19 cellular contexts compared by ENCODE assay signal in genomic region chr20:50392138-50392866, GRCh38.
DNase-seq lines count a peak whose midpoint lies in the region; ATAC-seq and TF ChIP-seq lines count a peak whose summit lies in the region.
"Had no signal": no experiment of that assay in that cellular context is flagged by ENCODE, and none has a peak within 500 bp of the region (broad histone marks: within the 10 kb centered on the region; RNA-seq: fewer than 3 reads in every experiment).

No MANE protein-coding gene starts in this region.

- peaks cover 13% of the 10 kb centered on the region for H3K27me3 ChIP-seq in OCI-LY3 (ENCODE audit: low read depth, low read length)
- H3K27me3 ChIP-seq: esophagus muscularis mucosa, upper lobe of left lung had no signal

- TF ChIP-seq CTCF in OCI-LY3 (IDR thresholded peaks at IDR 0.05; ENCODE audit: low read depth, low read length): no peak

- peaks cover 11% of the 10 kb centered on the region for H3K4me1 Mint-ChIP-seq in activated CD4-positive, alpha-beta memory T cell treated with anti-CD3 and anti-CD28 coated beads for 36 hours (ENCODE audit: low read depth)
- H3K4me1 Mint-ChIP-seq in activated CD4-positive, alpha-beta memory T cell treated with anti-CD3 and anti-CD28 coated beads, Interleukin-2, amount 10 ng/mL, durations not matched to agents 7 days and 5 days: peaks cover 29% of the 10 kb centered on the region
- peaks cover 27% of the 10 kb centered on the region for H3K4me1 Mint-ChIP-seq in central memory CD8-positive, alpha-beta T cell
- H3K4me1 Mint-ChIP-seq: CD4-positive, CD25-positive, alpha-beta regulatory T cell had no signal

- peak overlapping the region; percentile 56 for H3K27ac ChIP-seq in OCI-LY3 (ENCODE audit: low read length)
- H3K27ac ChIP-seq: upper lobe of left lung had no signal

- intact Hi-C loops in activated CD4-positive, alpha-beta memory T cell treated with anti-CD3 and anti-CD28 coated beads for 36 hours (cut with micrococcal nuclease): no loop called here

- POLR2A ChIA-PET in activated CD4-positive, alpha-beta memory T cell treated with anti-CD3 and anti-CD28 coated beads for 36 hours (lab: Charles Lee): no interaction called here
- POLR2A ChIA-PET in activated CD4-positive, alpha-beta memory T cell treated with anti-CD3 and anti-CD28 coated beads, Interleukin-2, amount 10 ng/mL, durations not matched to agents 7 days and 5 days (lab: Charles Lee): no interaction called here

- H4K20me1 ChIP-seq in OCI-LY3 (ENCODE audit: insufficient read depth, low read length): no peaks in the 10 kb centered on the region

- H3K27ac Mint-ChIP-seq in activated CD4-positive, alpha-beta memory T cell treated with anti-CD3 and anti-CD28 coated beads for 36 hours: no peak overlapping the region
- H3K27ac Mint-ChIP-seq in activated CD4-positive, alpha-beta memory T cell treated with anti-CD3 and anti-CD28 coated beads, Interleukin-2, amount 10 ng/mL, durations not matched to agents 7 days and 5 days: no peak overlapping the region
- peak overlapping the region; percentile 14 for H3K27ac Mint-ChIP-seq in central memory CD8-positive, alpha-beta T cell (ENCODE audit: low read depth)
- H3K27ac Mint-ChIP-seq: CD4-positive, CD25-positive, alpha-beta regulatory T cell had no signal

- H3K4me3 ChIP-seq in OCI-LY3 (ENCODE audit: low read length): no peak overlapping the region
- H3K4me3 ChIP-seq: esophagus muscularis mucosa, upper lobe of left lung had no signal

- H2AFZ ChIP-seq in OCI-LY3 (ENCODE audit: low read depth, low read length): peak overlapping the region; percentile 93; the same call in 1 of the 2 replicates

- no peaks in the 10 kb centered on the region for H3K36me3 Mint-ChIP-seq in activated CD4-positive, alpha-beta memory T cell treated with anti-CD3 and anti-CD28 coated beads for 36 hours
- no peaks in the 10 kb centered on the region for H3K36me3 Mint-ChIP-seq in activated CD4-positive, alpha-beta memory T cell treated with anti-CD3 and anti-CD28 coated beads, Interleukin-2, amount 10 ng/mL, durations not matched to agents 7 days and 5 days (ENCODE audit: low read depth)
- H3K36me3 Mint-ChIP-seq in central memory CD8-positive, alpha-beta T cell (ENCODE audit: insufficient read depth): peaks cover 2% of the 10 kb centered on the region
- H3K36me3 Mint-ChIP-seq: CD4-positive, CD25-positive, alpha-beta regulatory T cell had no signal

- H3K4me2 ChIP-seq in OCI-LY3 (ENCODE audit: low read length): peak overlapping the region; percentile 56

- H3K4me1 ChIP-seq in OCI-LY3 (ENCODE audit: low read length): peaks cover 32% of the 10 kb centered on the region

- H3K27me3 Mint-ChIP-seq in activated CD4-positive, alpha-beta memory T cell treated with anti-CD3 and anti-CD28 coated beads for 36 hours: peaks cover 4% of the 10 kb centered on the region
- H3K27me3 Mint-ChIP-seq in activated CD4-positive, alpha-beta memory T cell treated with anti-CD3 and anti-CD28 coated beads, Interleukin-2, amount 10 ng/mL, durations not matched to agents 7 days and 5 days: peaks cover 6% of the 10 kb centered on the region
- no peaks in the 10 kb centered on the region for H3K27me3 Mint-ChIP-seq in central memory CD8-positive, alpha-beta T cell

- DNase-seq in activated CD4-positive, alpha-beta memory T cell treated with anti-CD3 and anti-CD28 coated beads for 36 hours: peak; percentile 44
- no peak for DNase-seq in activated CD4-positive, alpha-beta memory T cell treated with anti-CD3 and anti-CD28 coated beads, Interleukin-2, amount 10 ng/mL, durations not matched to agents 7 days and 5 days
- peak in 1 of 2 donors; percentile 28 for DNase-seq in central memory CD8-positive, alpha-beta T cell (ENCODE audit: low spot score in 2 of 2)
- DNase-seq in stimulated activated CD8-positive, alpha-beta memory T cell treated with anti-CD3 and anti-CD28 coated beads, Interleukin-4, amount 100 ng/mL, for 48 hours: peak; percentile 54
- DNase-seq in MV-4-11 (lab: John Stamatoyannopoulos, UW) (no peak), iPS-NIHi7 (ENCODE audit: extremely low spot score) (no peak)
- DNase-seq: CD4-positive, CD25-positive, alpha-beta regulatory T cell; head of caudate nucleus; midbrain; NCI-H187; NCI-H510A treated with DMSO at 0.1 percent for 48 hours; nucleus accumbens; stimulated activated CD4-positive, alpha-beta T cell treated with anti-CD3 and anti-CD28 coated beads, Interleukin-2, amount 100 ng/mL, for 24 hours; upper lobe of left lung had no signal

- H3K4me3 Mint-ChIP-seq in activated CD4-positive, alpha-beta memory T cell treated with anti-CD3 and anti-CD28 coated beads for 36 hours: no peak overlapping the region
- no peak overlapping the region for H3K4me3 Mint-ChIP-seq in activated CD4-positive, alpha-beta memory T cell treated with anti-CD3 and anti-CD28 coated beads, Interleukin-2, amount 10 ng/mL, durations not matched to agents 7 days and 5 days
- no peak overlapping the region for H3K4me3 Mint-ChIP-seq in central memory CD8-positive, alpha-beta T cell
- H3K4me3 Mint-ChIP-seq: CD4-positive, CD25-positive, alpha-beta regulatory T cell had no signal

- H3K9ac ChIP-seq in OCI-LY3 (ENCODE audit: low read length): peak overlapping the region; percentile 5; the same call in 1 of the 2 replicates

- CTCF ChIA-PET in activated CD4-positive, alpha-beta memory T cell treated with anti-CD3 and anti-CD28 coated beads for 36 hours (lab: Charles Lee): interaction anchor here (0.6 kb wide), 1 partner anchor 9 kb away, joined by 3 read pairs; no protein-coding TSS in a partner anchor
- CTCF ChIA-PET in activated CD4-positive, alpha-beta memory T cell treated with anti-CD3 and anti-CD28 coated beads, Interleukin-2, amount 10 ng/mL, durations not matched to agents 7 days and 5 days (lab: Charles Lee): no interaction called here

- H3K9me3 Mint-ChIP-seq in activated CD4-positive, alpha-beta memory T cell treated with anti-CD3 and anti-CD28 coated beads for 36 hours: no peaks in the 10 kb centered on the region
- no peaks in the 10 kb centered on the region for H3K9me3 Mint-ChIP-seq in activated CD4-positive, alpha-beta memory T cell treated with anti-CD3 and anti-CD28 coated beads, Interleukin-2, amount 10 ng/mL, durations not matched to agents 7 days and 5 days
- H3K9me3 Mint-ChIP-seq in central memory CD8-positive, alpha-beta T cell: no peaks in the 10 kb centered on the region
- H3K9me3 Mint-ChIP-seq: CD4-positive, CD25-positive, alpha-beta regulatory T cell had no signal

- H3K9me3 ChIP-seq in OCI-LY3 (ENCODE audit: insufficient read depth, low read length): no peaks in the 10 kb centered on the region
- H3K9me3 ChIP-seq: esophagus muscularis mucosa, upper lobe of left lung had no signal

- no peaks in the 10 kb centered on the region for H3K36me3 ChIP-seq in OCI-LY3 (replicated peaks; ENCODE audit: low read depth, low read length)
- H3K36me3 ChIP-seq: esophagus muscularis mucosa, upper lobe of left lung had no signal

- peak; percentile 93 for ATAC-seq in central memory CD8-positive, alpha-beta T cell (replicated peaks; ENCODE audit: extremely low read depth, poor library complexity, severe bottlenecking)
- ATAC-seq in GM21381 (IDR thresholded peaks at IDR 0.05; ENCODE audit: unreplicated experiment): no peak
- ATAC-seq: Panc1, sciatic nerve had no signal

- no peaks in the 10 kb centered on the region for H3K79me2 ChIP-seq in OCI-LY3 (ENCODE audit: low read length)

Comparison
In these comparisons a context has a peak if more than half of its experiments do, and no peak if none do; other contexts are left out.
1. DNase-seq: peak in activated CD4-positive, alpha-beta memory T cell treated with anti-CD3 and anti-CD28 coated beads for 36 hours (single experiment) and stimulated activated CD8-positive, alpha-beta memory T cell treated with anti-CD3 and anti-CD28 coated beads, Interleukin-4, amount 100 ng/mL, for 48 hours (single experiment); none in activated CD4-positive, alpha-beta memory T cell treated with anti-CD3 and anti-CD28 coated beads, Interleukin-2, amount 10 ng/mL, durations not matched to agents 7 days and 5 days (single experiment), MV-4-11 (single experiment) and iPS-NIHi7 (single experiment).